12 cellular contexts compared by ENCODE assay signal in genomic region chr6:37135835-37136694, GRCh38. TPM values are rescaled to one million over a fixed set of nuclear protein-coding genes. Genes with fewer than 3 reads are reported as not detected.
DNase-seq lines count a peak whose midpoint lies in the region; ATAC-seq and TF ChIP-seq lines count a peak whose summit lies in the region.
"Had no signal": no experiment of that assay in that cellular context is flagged by ENCODE, and none has a peak within 500 bp of the region (broad histone marks: within the 10 kb centered on the region; RNA-seq: fewer than 3 reads in every experiment).

No MANE protein-coding gene starts in this region.

- no peak overlapping the region for H3K4me3 ChIP-seq in adipocyte (ENCODE audit: low read length)
- peak overlapping the region; percentile 73 for H3K4me3 ChIP-seq in iPS-15b (ENCODE audit: low read depth, low read length)
- no peak overlapping the region for H3K4me3 ChIP-seq in sigmoid colon
- H3K4me3 ChIP-seq: spleen had no signal

- POLR2A ChIA-PET in HEK293T (lab: Yijun Ruan, JAX) = interaction anchor here (0.7 to 5.9 kb wide), 9 partner anchors 8 to 77 kb away, joined by 3 to 54 read pairs (median 11); partner anchors contain the start of gene PIM1

- H3K27me3 ChIP-seq in adipocyte (replicated peaks; ENCODE audit: control insufficient read depth, insufficient read depth, low read length) = no peaks in the 10 kb centered on the region
- no peaks in the 10 kb centered on the region for H3K27me3 ChIP-seq in iPS-15b (ENCODE audit: control insufficient read depth, insufficient read depth, low read length)
- H3K27me3 ChIP-seq in sigmoid colon = no peaks in the 10 kb centered on the region
- H3K27me3 ChIP-seq: spleen had no signal

- DNase-seq in HEK293T (ENCODE audit: extremely low spot score) (no peak), adipocyte (ENCODE audit: low read depth) (no peak), sigmoid colon (no peak), COLO829 (ENCODE audit: low spot score) (no peak)
- DNase-seq: activated gamma-delta T cell treated with Interleukin-2 at 50 U/mL for 16 hours; NCI-H1417; spleen; stimulated activated naive B cell treated with anti-CD40 and anti-IgM and Interleukin-4, amounts not matched to agents 10 μg/mL and 1 μg/mL and 100 μg/mL, for 72 hours had no signal

- H3K4me1 ChIP-seq in adipocyte (ENCODE audit: control insufficient read depth, insufficient read depth, low read length) (peaks cover 76% of the 10 kb centered on the region), iPS-15b (ENCODE audit: control insufficient read depth, insufficient read depth, low read length) (peaks cover 31% of the 10 kb centered on the region), sigmoid colon (peaks cover 0 to 90% (median 56%) of the 10 kb centered on the region in 4 donors)

- 50 to 77% methylated on average over 9 of the region's 9 CpGs for WGBS in sigmoid colon, 2 donors

- no peak for TF ChIP-seq EP300 in sigmoid colon (IDR thresholded peaks at IDR 0.05)

- ATAC-seq in HG02884 (IDR thresholded peaks at IDR 0.05; ENCODE audit: unreplicated experiment) = no peak
- ATAC-seq in GM19023 (IDR thresholded peaks at IDR 0.05; ENCODE audit: unreplicated experiment) = no peak
- no peak for ATAC-seq in GM19351 (IDR thresholded peaks at IDR 0.05; ENCODE audit: unreplicated experiment)
- ATAC-seq: stimulated activated naive B cell treated with anti-CD40 and anti-IgM and Interleukin-4, amounts not matched to agents 10 μg/mL and 1 μg/mL and 100 μg/mL, for 72 hours had no signal

- CTCF ChIA-PET in HEK293T (lab: Yijun Ruan, JAX) = interaction anchor here (0.6 to 1.8 kb wide), 4 partner anchors 9 to 35 kb away, joined by 3 to 9 read pairs (median 5); no protein-coding TSS in a partner anchor

- intact Hi-C loops in sigmoid colon (cut with DNase I) = loop anchor here (2.0 kb wide), 1 partner anchor 33 kb away; no protein-coding TSS in a partner anchor

- peak overlapping the region; percentile 86 to 97 (median 93) for H3K27ac ChIP-seq in sigmoid colon

- TF ChIP-seq POLR2A in sigmoid colon (IDR thresholded peaks at IDR 0.05) = no peak

- TF ChIP-seq CTCF in sigmoid colon (IDR thresholded peaks at IDR 0.05) = no peak

- no peaks in the 10 kb centered on the region for H3K36me3 ChIP-seq in adipocyte (ENCODE audit: control insufficient read depth, insufficient read depth, low read length, severe bottlenecking)
- peaks cover 4% of the 10 kb centered on the region for H3K36me3 ChIP-seq in iPS-15b (ENCODE audit: control insufficient read depth, insufficient read depth, low read length)
- no peaks in the 10 kb centered on the region for H3K36me3 ChIP-seq in sigmoid colon
- H3K36me3 ChIP-seq: spleen had no signal

- H3K9me3 ChIP-seq in adipocyte (ENCODE audit: control insufficient read depth, low read length) = no peaks in the 10 kb centered on the region
- no peaks in the 10 kb centered on the region for H3K9me3 ChIP-seq in iPS-15b (ENCODE audit: control insufficient read depth, insufficient read depth, low read length)
- no peaks in the 10 kb centered on the region for H3K9me3 ChIP-seq in sigmoid colon
- H3K9me3 ChIP-seq: spleen had no signal

- H3K9ac ChIP-seq in adipocyte (ENCODE audit: low read length) = peak overlapping the region; percentile 39
- peak overlapping the region; percentile 96 for H3K9ac ChIP-seq in iPS-15b (ENCODE audit: low read depth, low read length)

TF ChIP-seq in HEK293T, 16 proteins besides CTCF, POLR2A, EP300 and RAD21:
- TF ChIP-seq BHLHE40 (IDR thresholded peaks at IDR 0.05; ENCODE audit: borderline replicate concordance) (no peak), FOXK2 (IDR thresholded peaks at IDR 0.05) (no peak), ZNF384 (IDR thresholded peaks at IDR 0.05) (peak; percentile 42; the same call in 1 of the 2 replicates)

RNA-seq across cellular contexts. Expression of gene PIM1, which starts 33.9 kb away (rescaled TPM):
- 100 to 1,000 TPM in 1 of 4 donors, 10 to 100 TPM in 3; 17.1 to 103 (median 30.5) TPM for total RNA-seq in sigmoid colon
- polyA plus RNA-seq in sigmoid colon = 10 to 100 TPM; 29.4 to 43.2 (median 40.2) TPM
